ENCODE assay signal across 8 cellular contexts in genomic region chr12:106774808-106775524, GRCh38. TPM values are rescaled to one million over a fixed set of nuclear protein-coding genes. Genes with fewer than 3 reads are reported as not detected.
DNase-seq lines count a peak whose midpoint lies in the region; ATAC-seq and TF ChIP-seq lines count a peak whose summit lies in the region.

No MANE protein-coding gene starts in this region.

- H3K4me1 ChIP-seq in esophagus muscularis mucosa (peaks cover 14 to 21% (median 18%) of the 10 kb centered on the region in 4 donors), prostate gland (replicated peaks) (peaks cover 4% of the 10 kb centered on the region)

- TF ChIP-seq EP300 in esophagus muscularis mucosa (IDR thresholded peaks at IDR 0.05) = no peak

- H3K27me3 Mint-ChIP-seq in T-helper 17 cell = no peaks in the 10 kb centered on the region

- TF ChIP-seq CTCF in esophagus muscularis mucosa (IDR thresholded peaks at IDR 0.05) (no peak), prostate gland (IDR thresholded peaks at IDR 0.05) (peak in 1 of 4 experiments; percentile 2)

- peak overlapping the region; percentile 96 for H3K27ac Mint-ChIP-seq in T-helper 17 cell

- H3K4me1 Mint-ChIP-seq in T-helper 17 cell = peaks cover 42% of the 10 kb centered on the region

- H3K9me3 ChIP-seq in T-helper 17 cell (ENCODE audit: control insufficient read depth, low read length, poor library complexity, severe bottlenecking) (no peaks in the 10 kb centered on the region), esophagus muscularis mucosa (no peaks in the 10 kb centered on the region), prostate gland (no peaks in the 10 kb centered on the region)

- peaks cover 0 to 5% (median 0%) of the 10 kb centered on the region in 4 donors for H3K36me3 ChIP-seq in esophagus muscularis mucosa
- H3K36me3 ChIP-seq in prostate gland = no peaks in the 10 kb centered on the region

- 8% methylated on average over 16 of the region's 29 CpGs for WGBS in esophagus muscularis mucosa
- WGBS in prostate gland = 5% methylated on average over 29 of the region's 29 CpGs

- H3K27me3 ChIP-seq in esophagus muscularis mucosa (no peaks in the 10 kb centered on the region), prostate gland (replicated peaks; ENCODE audit: insufficient read depth) (no peaks in the 10 kb centered on the region)

- intact Hi-C loops in esophagus muscularis mucosa (cut with DNase I) = loop anchor here (2.0 to 5.0 kb wide), 2 partner anchors 318 to 418 kb away; partner anchors contain the start of genes CRY1 and POLR3B
- intact Hi-C loops in prostate gland (cut with DNase I) = loop anchor here (10.0 kb wide), 1 partner anchor 320 kb away; the partner anchor contains the start of gene CRY1

- DNase-seq in DMS53 (lab: John Stamatoyannopoulos, UW) = peak; percentile 73
- DNase-seq in DMS53 treated with DMSO at 0.1 percent for 48 hours (lab: John Stamatoyannopoulos, UW; ENCODE audit: unreplicated experiment) = no peak
- no peak for DNase-seq in T-helper 17 cell
- DNase-seq in esophagus muscularis mucosa (ENCODE audit: extremely low spot score) = peak; percentile 21
- no peak for DNase-seq in prostate gland (ENCODE audit: low spot score)
- DNase-seq in cerebellar cortex (ENCODE audit: low spot score) = no peak
- no peak for DNase-seq in GF-D8 (lab: John Stamatoyannopoulos, UW)

- ATAC-seq in HG02678 (IDR thresholded peaks at IDR 0.05; ENCODE audit: unreplicated experiment) (peak; percentile 3), T-helper 17 cell (peak; percentile 8)

- H3K27ac ChIP-seq in esophagus muscularis mucosa (replicated peaks in 1 of 4) (peak overlapping the region; percentile 91 to 97 (median 93)), prostate gland (peak overlapping the region; percentile 90 to 95)

- H3K36me3 Mint-ChIP-seq in T-helper 17 cell (ENCODE audit: low read depth) = peaks cover 7% of the 10 kb centered on the region

- peak overlapping the region; percentile 100 for H3K4me3 Mint-ChIP-seq in T-helper 17 cell

- H3K4me3 ChIP-seq in esophagus muscularis mucosa (peak overlapping the region; percentile 80 to 95 (median 88)), prostate gland (peak overlapping the region; percentile 84 to 87)

- TF ChIP-seq POLR2A in esophagus muscularis mucosa (IDR thresholded peaks at IDR 0.05; ENCODE audit: low read depth) (no peak), prostate gland (IDR thresholded peaks at IDR 0.05) (no peak)

RNA-seq across cellular contexts. Expression of gene RIC8B, which starts 0.5 kb away (rescaled TPM):
- total RNA-seq in T-helper 17 cell = 10 to 100 TPM; 12.8 to 19.9 TPM
- total RNA-seq in esophagus muscularis mucosa = 10 to 100 TPM; 13.8 to 19.1 (median 15.3) TPM
- 10 to 100 TPM in 1 of 2 donors, 1 to 10 TPM in 1; 9.2 to 12.4 TPM for total RNA-seq in prostate gland

Comparison
In these comparisons a context has a peak if more than half of its experiments do, and no peak if none do; other contexts are left out.
1. DNase-seq: peak in DMS53 (single experiment) and esophagus muscularis mucosa (single experiment); none in DMS53 treated with DMSO at 0.1 percent for 48 hours (single experiment), T-helper 17 cell (0 of 3), prostate gland (single experiment), cerebellar cortex (single experiment) and GF-D8 (single experiment).